In genomic region chr1:2407991-2408275, GRCh38 we compare ENCODE assay signal across 27 cellular contexts.
"Had no signal": no experiment of that assay in that cellular context is flagged by ENCODE, and none has a peak within 500 bp of the region (broad histone marks: within the 10 kb centered on the region; RNA-seq: fewer than 3 reads in every experiment).

No MANE protein-coding gene starts in this region.

- H3K27ac ChIP-seq: lower lobe of right lung, pancreas, prostate gland, skin epidermis, tibial nerve, uterus had no signal

- H3K36me3 Mint-ChIP-seq: naive B cell, natural killer cell had no signal

- H3K27ac Mint-ChIP-seq: mesothelial cell of epicardium; natural killer cell; stimulated activated naive CD8-positive, alpha-beta T cell treated with anti-CD3 and anti-CD28 coated beads, Interleukin-15, Interleukin-2, amounts not matched to agents 100 ng/mL and 50 ng/mL, for 24 hours had no signal

- H3K4me3 Mint-ChIP-seq: mesothelial cell of epicardium; natural killer cell; stimulated activated naive CD8-positive, alpha-beta T cell treated with anti-CD3 and anti-CD28 coated beads, Interleukin-15, Interleukin-2, amounts not matched to agents 100 ng/mL and 50 ng/mL, for 24 hours; type B pancreatic cell had no signal

- H3K36me3 ChIP-seq: uterus had no signal

- H3K27me3 ChIP-seq: pancreas, tibial nerve, uterus had no signal

- H3K27me3 Mint-ChIP-seq: naive B cell; stimulated activated naive CD8-positive, alpha-beta T cell treated with anti-CD3 and anti-CD28 coated beads, Interleukin-15, Interleukin-2, amounts not matched to agents 100 ng/mL and 50 ng/mL, for 24 hours; type B pancreatic cell had no signal

- H3K9me3 ChIP-seq: lower lobe of right lung, pancreas, prostate gland, tibial nerve, uterus had no signal

- H3K9me3 Mint-ChIP-seq: mesothelial cell of epicardium; naive B cell; natural killer cell; stimulated activated naive CD8-positive, alpha-beta T cell treated with anti-CD3 and anti-CD28 coated beads, Interleukin-15, Interleukin-2, amounts not matched to agents 100 ng/mL and 50 ng/mL, for 24 hours; type B pancreatic cell had no signal

- H3K4me3 ChIP-seq: lower lobe of right lung, pancreas, prostate gland, skin epidermis, tibial nerve, uterus had no signal

- ATAC-seq: left cardiac atrium, lower lobe of right lung, natural killer cell, pancreas, right cardiac atrium, sciatic nerve had no signal

- DNase-seq: hippocampal formation; kidney glomerular epithelial cell; left cardiac atrium; lower lobe of right lung; mammary epithelial cell; mesendoderm; naive B cell; natural killer cell; nucleus accumbens; posterior cingulate gyrus; retina; stimulated activated CD4-positive, alpha-beta T cell treated with anti-CD3 and anti-CD28 coated beads, Interleukin-12 subunit alpha, Interleukin-12 subunit beta, amount 100 ng/mL, for 4 hours; stimulated activated CD4-positive, alpha-beta T cell treated with anti-CD3 and anti-CD28 coated beads, Interleukin-15, amount 100 ng/mL, for 24 hours; stimulated activated CD4-positive, alpha-beta T cell treated with anti-CD3 and anti-CD28 coated beads, Interleukin-2, amount 100 ng/mL, for 24 hours; stimulated activated CD4-positive, alpha-beta T cell treated with anti-CD3 and anti-CD28 coated beads, Interleukin-4, amount 100 ng/mL, for 1 hour; stimulated activated naive CD4-positive, alpha-beta T cell; substantia nigra; uterus had no signal
